10 cellular contexts compared by ENCODE assay signal in the genomic region with DNA sequence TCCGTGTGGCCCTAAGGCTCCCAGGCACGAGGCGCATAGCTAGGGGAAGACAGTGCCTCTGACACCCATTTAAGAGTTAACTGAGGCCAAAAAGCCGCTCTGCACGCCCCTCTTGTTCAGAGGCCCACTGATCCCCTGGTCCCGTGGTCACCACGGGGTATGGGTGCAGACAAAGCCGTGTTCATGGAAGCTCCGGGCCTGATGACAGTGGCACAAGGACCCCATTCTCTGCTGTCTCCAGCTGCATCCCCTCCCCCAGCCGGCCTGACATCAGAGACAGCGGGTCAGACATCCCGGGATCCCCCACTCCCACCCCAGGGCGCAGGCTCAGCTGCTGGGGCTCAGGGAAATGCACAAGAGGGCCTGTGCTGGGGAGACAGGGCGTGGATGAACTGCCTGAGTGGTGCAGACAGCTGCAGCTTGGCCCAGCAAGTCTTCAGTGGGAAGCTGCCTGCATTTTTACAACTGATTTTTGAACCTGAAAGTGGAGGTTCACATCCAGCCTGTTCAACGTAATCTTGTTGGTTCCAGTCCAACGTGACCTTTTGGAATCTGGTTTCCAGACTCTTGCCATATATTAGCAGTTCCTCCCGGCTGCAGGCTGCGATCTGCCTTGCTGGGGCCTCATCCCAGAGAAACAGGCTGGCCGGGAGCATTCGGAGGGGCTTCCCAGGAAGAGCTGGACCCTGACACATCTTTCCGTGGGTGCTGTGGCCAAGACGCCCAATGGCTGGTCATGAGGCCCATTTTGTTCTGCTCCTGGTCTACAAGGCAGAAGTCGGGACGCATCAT. TPM values are rescaled to one million over a fixed set of nuclear protein-coding genes. Genes with fewer than 3 reads are reported as not detected.
DNase-seq lines count a peak whose midpoint lies in the region; ATAC-seq and TF ChIP-seq lines count a peak whose summit lies in the region.
"Had no signal": no experiment of that assay in that cellular context is flagged by ENCODE, and none has a peak within 500 bp of the region (broad histone marks: within the 10 kb centered on the region; RNA-seq: fewer than 3 reads in every experiment).

No MANE protein-coding gene starts in this region.

- RAD21 ChIA-PET in HCT116 (lab: Charles Lee; ENCODE audit: low non-redundant PET in 1 of 2, low total read pairs in 2 of 2, uncharacterized antibody in 2 of 2, unreplicated experiment in 2 of 2), result no interaction called here

- peak overlapping the region; percentile 93 for H3K9ac ChIP-seq in HCT116 (ENCODE audit: low read length)
- H3K9ac ChIP-seq in rectal smooth muscle tissue (ENCODE audit: low read length), result no peak overlapping the region

- intact Hi-C loops in HCT116 (cut with micrococcal nuclease), result no loop called here

- H3K27ac ChIP-seq in HCT116 (ENCODE audit: low read depth, low read length) (peak overlapping the region; percentile 96; the same call in 1 of the 2 replicates), angular gyrus (ENCODE audit: low read depth, low read length) (peak overlapping the region; percentile 98), rectal smooth muscle tissue (ENCODE audit: low read depth, low read length) (peak overlapping the region; percentile 96)

- H2AFZ ChIP-seq in HCT116 (ENCODE audit: low read depth, low read length, poor library complexity, severe bottlenecking), result no peak overlapping the region

- no peaks in the 10 kb centered on the region for H3K9me2 ChIP-seq in HCT116 (ENCODE audit: insufficient read depth)

- no peak for TF ChIP-seq POLR2A in HCT116 (IDR thresholded peaks at IDR 0.05; ENCODE audit: borderline replicate concordance, extremely low read depth, insufficient read depth, insufficient read length)

- H4K20me1 ChIP-seq in HCT116 (ENCODE audit: insufficient read depth), result no peaks in the 10 kb centered on the region

- peak overlapping the region; percentile 84 for H3K4me2 ChIP-seq in HCT116 (ENCODE audit: low read length)

- TF ChIP-seq CTCF in HCT116 (IDR thresholded peaks at IDR 0.05 in 2 of 3, conservative IDR thresholded peaks at IDR 0.05 in 1 of 3; ENCODE audit: borderline replicate concordance in 1 of 3, insufficient read depth in 1 of 3, low read depth in 2 of 3, low read length in 2 of 3), result no peak

- ATAC-seq in HCT116, result no peak
- ATAC-seq in GM19324 (IDR thresholded peaks at IDR 0.05; ENCODE audit: low FRiP score, unreplicated experiment), result no peak

- TF ChIP-seq RAD21 in HCT116 (IDR thresholded peaks at IDR 0.05; ENCODE audit: low read depth), result no peak

- no peaks in the 10 kb centered on the region for H3K9me3 ChIP-seq in HCT116 (ENCODE audit: control insufficient read depth in 1 of 2, insufficient read depth in 1 of 2, low read depth in 1 of 2, low read length in 2 of 2)

- POLR2A ChIA-PET in HCT116 (lab: Charles Lee), result interaction anchor here (1.7 kb wide), 1 partner anchor 9 kb away, joined by 8 read pairs; a partner anchor contains a TSS

- no peaks in the 10 kb centered on the region for H3K36me3 ChIP-seq in HCT116 (ENCODE audit: control insufficient read depth in 1 of 2, insufficient read depth in 2 of 2, low read length in 2 of 2)
- no peaks in the 10 kb centered on the region for H3K36me3 ChIP-seq in rectal smooth muscle tissue (ENCODE audit: control insufficient read depth, insufficient read depth, low read length)

- H3K4me3 ChIP-seq in HCT116 (replicated peaks in 1 of 2; ENCODE audit: low read depth in 1 of 2, low read length in 2 of 2), result no peak overlapping the region
- H3K4me3 ChIP-seq in rectal smooth muscle tissue (ENCODE audit: low read length), result peak overlapping the region; percentile 77

- no peaks in the 10 kb centered on the region for H3K79me2 ChIP-seq in HCT116 (ENCODE audit: insufficient read depth, low read length)

- H3K4me1 ChIP-seq in HCT116 (ENCODE audit: control insufficient read depth in 1 of 2, insufficient read depth in 2 of 2, low read length in 2 of 2) (peaks cover 35 to 50% of the 10 kb centered on the region in 2 experiments), rectal smooth muscle tissue (ENCODE audit: control insufficient read depth, insufficient read depth, low read length) (peaks cover 19% of the 10 kb centered on the region)

- H3K27me3 ChIP-seq in HCT116 (ENCODE audit: insufficient read depth, low read length) (no peaks in the 10 kb centered on the region), rectal smooth muscle tissue (ENCODE audit: control insufficient read depth, insufficient read depth, low read length) (no peaks in the 10 kb centered on the region)

- BruUV-seq in HCT116 (replicated peaks; lab: Mats Ljungman, UMichigan), result no TSS peak

- CTCF ChIA-PET in HCT116 (lab: Charles Lee), result no interaction called here

- DNase-seq in HCT116 (ENCODE audit: low read depth, low spot score) (no peak), iris pigment epithelial cell (ENCODE audit: low read depth) (peak; percentile 43), ecto neural progenitor cell (ENCODE audit: low spot score) (no peak)
- DNase-seq in effector CD4-positive, alpha-beta T cell, result no peak
- no peak for DNase-seq in activated CD8-positive, alpha-beta memory T cell treated with anti-CD3 and anti-CD28 coated beads, Interleukin-2, amount 50 U/mL, for 48 hours
- DNase-seq: NCI-H1417 treated with DMSO at 0.1 percent for 48 hours, SHP77 treated with DMSO at 0.1 percent for 48 hours had no signal

TF ChIP-seq in HCT116, 20 proteins besides CTCF, POLR2A, EP300 and RAD21:
- TF ChIP-seq FOSL1 (IDR thresholded peaks at IDR 0.05; ENCODE audit: low read depth), result no peak

RNA-seq across cellular contexts. Expression of a gene that starts 9.7 kb away (rescaled TPM):
- 45.2 TPM for total RNA-seq in HCT116 (2021; ENCODE audit: unreplicated experiment)
- 16.1 and 18.2 TPM in 2 replicates for polyA plus RNA-seq in HCT116 (2012)
